8 cellular contexts compared by ENCODE assay signal in the genomic region with DNA sequence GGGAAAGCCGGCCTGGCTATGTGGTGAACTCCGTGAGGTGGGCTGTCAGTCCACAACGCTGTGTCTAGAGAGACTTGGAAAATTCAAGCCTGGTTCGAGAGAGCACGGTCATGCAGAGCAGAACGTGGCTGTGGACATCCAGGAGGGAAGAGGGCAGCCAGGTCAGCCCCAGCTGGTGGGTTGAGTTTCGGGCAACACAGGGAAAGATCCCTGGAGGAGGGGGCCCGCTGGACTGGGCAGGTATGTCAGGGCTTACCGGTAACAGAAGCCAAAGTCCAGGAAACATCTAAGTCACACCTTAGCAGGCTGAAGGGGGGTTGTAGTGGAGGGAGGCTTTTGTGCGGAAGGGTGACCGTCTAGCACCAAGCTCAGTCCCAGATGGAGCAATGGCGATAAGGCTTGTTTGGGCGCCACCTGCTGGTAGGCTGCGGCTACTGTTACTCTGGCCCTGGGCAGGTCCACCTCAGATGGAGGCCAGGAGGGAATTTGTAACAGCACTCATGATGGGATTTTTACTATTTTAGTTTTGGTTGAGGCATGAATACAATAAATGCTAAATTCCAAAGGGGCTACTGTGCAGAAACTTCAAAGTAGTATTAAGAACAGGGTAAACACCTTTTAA.
DNase-seq lines count a peak whose midpoint lies in the region; ATAC-seq and TF ChIP-seq lines count a peak whose summit lies in the region.

No MANE protein-coding gene starts in this region.

- DNase-seq in AG20443 (ENCODE audit: low spot score) (peak; percentile 90), NCI-H2196 treated with DMSO at 0.1 percent for 48 hours (lab: John Stamatoyannopoulos, UW; ENCODE audit: unreplicated experiment) (peak; percentile 57), chondrocyte (ENCODE audit: low spot score) (no peak), left lobe of liver (ENCODE audit: low spot score) (peak; percentile 82)
- DNase-seq in activated CD4-positive, alpha-beta T cell treated with anti-CD3 and anti-CD28 coated beads for 1 hour = peak; percentile 46
- DNase-seq in stimulated activated CD4-positive, alpha-beta T cell treated with anti-CD3 and anti-CD28 coated beads, Interleukin-4, amount 100 ng/mL, for 48 hours (ENCODE audit: low read depth in 2 of 2) = peak; percentile 67 to 78

- no peaks in the 10 kb centered on the region for H3K4me1 Mint-ChIP-seq in chondrocyte (ENCODE audit: low read depth)

- H3K27ac Mint-ChIP-seq in chondrocyte (ENCODE audit: unreplicated experiment) = no peak overlapping the region

- H3K27me3 Mint-ChIP-seq in chondrocyte (ENCODE audit: low read depth) = peaks cover 3% of the 10 kb centered on the region

- H3K9me3 Mint-ChIP-seq in chondrocyte (ENCODE audit: low read depth) = no peaks in the 10 kb centered on the region

- H3K4me3 Mint-ChIP-seq in chondrocyte (ENCODE audit: unreplicated experiment) = no peak overlapping the region

- ATAC-seq in GM18873 (IDR thresholded peaks at IDR 0.05; ENCODE audit: low FRiP score, unreplicated experiment) (peak; percentile 83), HG03095 (IDR thresholded peaks at IDR 0.05; ENCODE audit: unreplicated experiment) (peak; percentile 94), left lobe of liver (peak; percentile 97)

- no peaks in the 10 kb centered on the region for H3K36me3 Mint-ChIP-seq in chondrocyte (ENCODE audit: low read depth)

- peak; percentile 87 for TF ChIP-seq CTCF in chondrocyte (IDR thresholded peaks at IDR 0.05)
